In genomic region chr12:80118565-80119337, GRCh38 we compare ENCODE assay signal across 25 cellular contexts. TPM values are rescaled to one million over a fixed set of nuclear protein-coding genes. Genes with fewer than 3 reads are reported as not detected.
DNase-seq lines count a peak whose midpoint lies in the region; ATAC-seq and TF ChIP-seq lines count a peak whose summit lies in the region.
"Had no signal": no experiment of that assay in that cellular context is flagged by ENCODE, and none has a peak within 500 bp of the region (broad histone marks: within the 10 kb centered on the region; RNA-seq: fewer than 3 reads in every experiment).

No MANE protein-coding gene starts in this region.

- H3K4me1 Mint-ChIP-seq in osteocyte (ENCODE audit: unreplicated experiment), result peaks cover 8% of the 10 kb centered on the region
- H3K4me1 Mint-ChIP-seq: stimulated activated naive CD8-positive, alpha-beta T cell treated with anti-CD3 and anti-CD28 coated beads, Interleukin-15, amount 100 ng/mL, for 72 hours had no signal

- H3K27ac Mint-ChIP-seq in osteocyte (ENCODE audit: unreplicated experiment), result peak overlapping the region; percentile 46
- H3K27ac Mint-ChIP-seq: stimulated activated naive CD8-positive, alpha-beta T cell treated with anti-CD3 and anti-CD28 coated beads, Interleukin-15, amount 100 ng/mL, for 72 hours had no signal

- ATAC-seq in left cardiac atrium (no peak), gastroesophageal sphincter (no peak)
- ATAC-seq: GM12878; stimulated activated naive CD8-positive, alpha-beta T cell treated with anti-CD3 and anti-CD28 coated beads, Interleukin-15, amount 100 ng/mL, for 72 hours had no signal

- no peaks in the 10 kb centered on the region for H3K27me3 ChIP-seq in left ventricle myocardium inferior (ENCODE audit: low read depth)
- no peaks in the 10 kb centered on the region for H3K27me3 ChIP-seq in gastroesophageal sphincter
- no peaks in the 10 kb centered on the region for H3K27me3 ChIP-seq in vagina
- H3K27me3 ChIP-seq in brain microvascular endothelial cell (replicated peaks), result no peaks in the 10 kb centered on the region
- H3K27me3 ChIP-seq: BLaER1 treated with 17β-estradiol and CSF1 and Interleukin-3, amounts not matched to agents 10 nM and 100 nM had no signal

- peaks cover 3% of the 10 kb centered on the region for H3K36me3 Mint-ChIP-seq in osteocyte (ENCODE audit: unreplicated experiment)
- H3K36me3 Mint-ChIP-seq: brain had no signal

- H3K27ac ChIP-seq in left ventricle myocardium inferior (replicated peaks) (peak overlapping the region; percentile 68), gastroesophageal sphincter (peak overlapping the region; percentile 29 to 66 (median 48)), vagina (peak overlapping the region; percentile 57), brain microvascular endothelial cell (no peak overlapping the region)
- H3K27ac ChIP-seq: BLaER1 treated with 17β-estradiol and CSF1 and Interleukin-3, amounts not matched to agents 10 nM and 100 nM; RWPE1 had no signal

- TF ChIP-seq POLR2A in gastroesophageal sphincter (IDR thresholded peaks at IDR 0.05) (no peak), vagina (IDR thresholded peaks at IDR 0.05) (no peak)

- H3K27me3 Mint-ChIP-seq in osteocyte (ENCODE audit: unreplicated experiment), result no peaks in the 10 kb centered on the region
- H3K27me3 Mint-ChIP-seq: stimulated activated naive CD8-positive, alpha-beta T cell treated with anti-CD3 and anti-CD28 coated beads, Interleukin-15, amount 100 ng/mL, for 72 hours had no signal

- DNase-seq in left ventricle myocardium inferior, result no peak
- no peak for DNase-seq in left cardiac atrium
- no peak for DNase-seq in osteocyte (ENCODE audit: extremely low spot score, unreplicated experiment)
- DNase-seq in vagina (ENCODE audit: extremely low spot score in 2 of 2), result no peak
- DNase-seq in brain microvascular endothelial cell, result no peak
- no peak for DNase-seq in activated T-cell treated with anti-CD3 and anti-CD28 coated beads for 4 hours
- DNase-seq in stimulated activated naive CD4-positive, alpha-beta T cell (lab: John Stamatoyannopoulos, UW), result no peak
- DNase-seq: ACHN; activated CD4-positive, alpha-beta T cell treated with anti-CD3 and anti-CD28 coated beads, Interleukin-2, amount 50 U/mL, for 48 hours; activated CD4-positive, CD25-positive, alpha-beta regulatory T cell; activated effector memory CD4-positive, alpha-beta T cell treated with Interleukin-2 at 50 U/mL for 16 hours; Caco-2; DMS79 treated with DMSO at 0.1 percent for 48 hours; Karpas-422; MV-4-11; NCI-H1694; NCI-H526; stimulated activated CD4-positive, alpha-beta T cell treated with anti-CD3 and anti-CD28 coated beads, Interleukin-4, amount 100 ng/mL, for 1 hour; stimulated activated naive CD8-positive, alpha-beta T cell treated with anti-CD3 and anti-CD28 coated beads, Interleukin-15, amount 100 ng/mL, for 72 hours had no signal

- no peak overlapping the region for H3K4me3 ChIP-seq in left ventricle myocardium inferior
- no peak overlapping the region for H3K4me3 ChIP-seq in gastroesophageal sphincter
- no peak overlapping the region for H3K4me3 ChIP-seq in vagina
- H3K4me3 ChIP-seq in brain microvascular endothelial cell (ENCODE audit: low read depth, low read length), result no peak overlapping the region
- H3K4me3 ChIP-seq: BLaER1 treated with 17β-estradiol and CSF1 and Interleukin-3, amounts not matched to agents 10 nM and 100 nM; GM12878 had no signal

- no peak overlapping the region for H3K4me3 Mint-ChIP-seq in osteocyte (ENCODE audit: unreplicated experiment)
- H3K4me3 Mint-ChIP-seq: brain; stimulated activated naive CD8-positive, alpha-beta T cell treated with anti-CD3 and anti-CD28 coated beads, Interleukin-15, amount 100 ng/mL, for 72 hours had no signal

- H3K9me3 ChIP-seq in left ventricle myocardium inferior (replicated peaks) (peaks cover 9% of the 10 kb centered on the region), gastroesophageal sphincter (peaks cover 0 to 9% (median 0%) of the 10 kb centered on the region in 3 donors), vagina (no peaks in the 10 kb centered on the region)
- H3K9me3 ChIP-seq: Caco-2 had no signal

- no peaks in the 10 kb centered on the region for H3K36me3 ChIP-seq in left ventricle myocardium inferior
- H3K36me3 ChIP-seq in gastroesophageal sphincter, result no peaks in the 10 kb centered on the region
- no peaks in the 10 kb centered on the region for H3K36me3 ChIP-seq in vagina
- no peaks in the 10 kb centered on the region for H3K36me3 ChIP-seq in brain microvascular endothelial cell (replicated peaks)
- H3K36me3 ChIP-seq: BLaER1 treated with 17β-estradiol and CSF1 and Interleukin-3, amounts not matched to agents 10 nM and 100 nM had no signal

- in situ Hi-C loops in brain microvascular endothelial cell (cut with HindIII; ENCODE audit: low pct_ligation_motif_present, low sequenced_read_pairs), result no loop called here

- intact Hi-C loops in left ventricle myocardium inferior (cut with micrococcal nuclease), result loop anchor here (2.0 kb wide), 1 partner anchor 62 kb away; no protein-coding TSS in a partner anchor
- intact Hi-C loops in left cardiac atrium (cut with DNase I), result no loop called here
- intact Hi-C loops in vagina (cut with DNase I), result no loop called here

- WGBS in gastroesophageal sphincter (ENCODE audit: low coverage in 1 of 2), 2 donors, result 10 to 24% methylated on average over 2 of the region's 2 CpGs

- H3K4me1 ChIP-seq in left ventricle myocardium inferior, result peaks cover 25% of the 10 kb centered on the region
- peaks cover 18 to 57% (median 19%) of the 10 kb centered on the region in 3 donors for H3K4me1 ChIP-seq in gastroesophageal sphincter
- H3K4me1 ChIP-seq in vagina, result peaks cover 16% of the 10 kb centered on the region
- H3K4me1 ChIP-seq: BLaER1 treated with 17β-estradiol and CSF1 and Interleukin-3, amounts not matched to agents 10 nM and 100 nM; Caco-2 had no signal

- TF ChIP-seq CTCF in left ventricle myocardium inferior (IDR thresholded peaks at IDR 0.05; ENCODE audit: borderline replicate concordance) (no peak), gastroesophageal sphincter (IDR thresholded peaks at IDR 0.05) (no peak), osteocyte (IDR thresholded peaks at IDR 0.05) (no peak), vagina (IDR thresholded peaks at IDR 0.05) (no peak), brain microvascular endothelial cell (IDR thresholded peaks at IDR 0.05; ENCODE audit: low read depth, low read length, missing control alignments) (no peak)

- H3K9me3 Mint-ChIP-seq in osteocyte (ENCODE audit: unreplicated experiment), result peaks cover 8% of the 10 kb centered on the region

- TF ChIP-seq EP300 in gastroesophageal sphincter (IDR thresholded peaks at IDR 0.05), result no peak

RNA-seq across cellular contexts. Expression of gene OTOGL, which starts 19.4 kb away (rescaled TPM):
- 0.27 TPM for total RNA-seq in left ventricle myocardium inferior
- total RNA-seq in left cardiac atrium, result 1 to 10 TPM; 8.4 to 9.2 TPM
- total RNA-seq in gastroesophageal sphincter, result 1 to 10 TPM in 3 of 4 donors, under 1 TPM in 1; 0.47 to 1.7 (median 1.4) TPM
- total RNA-seq in osteocyte, result 0.19 and 0.21 TPM in 2 replicates
- under 0.01 TPM for total RNA-seq in vagina
- total RNA-seq: epithelial cell of proximal tubule had no signal
